20 cellular contexts compared by ENCODE assay signal in the genomic region with DNA sequence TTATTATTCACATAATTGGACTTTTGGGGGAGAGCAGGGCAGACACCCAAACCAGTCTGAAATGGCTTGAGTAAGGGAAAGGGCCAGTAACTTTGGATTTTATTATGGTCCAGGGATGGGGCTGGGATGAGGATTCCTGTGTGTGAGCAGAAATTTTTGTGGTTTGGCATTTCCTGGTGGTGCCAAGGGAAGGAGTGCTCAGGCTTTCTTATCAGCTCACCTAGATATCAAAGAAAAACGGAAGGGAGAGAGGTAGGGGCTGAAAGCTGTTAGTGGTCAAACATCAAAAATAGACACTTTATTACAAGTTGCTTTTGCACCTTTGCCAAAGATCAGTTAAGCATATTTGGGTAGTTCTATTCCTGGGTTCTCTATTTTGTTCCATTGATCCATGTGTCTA.
"Had no signal": no experiment of that assay in that cellular context is flagged by ENCODE, and none has a peak within 500 bp of the region (broad histone marks: within the 10 kb centered on the region; RNA-seq: fewer than 3 reads in every experiment).

No MANE protein-coding gene starts in this region.

- H3K4me1 ChIP-seq: gastrocnemius medialis, heart left ventricle, thyroid gland had no signal

- H3K27me3 ChIP-seq: gastrocnemius medialis, thyroid gland had no signal

- H3K36me3 ChIP-seq: gastrocnemius medialis, heart left ventricle, thyroid gland had no signal

- DNase-seq: activated CD4-positive, alpha-beta memory T cell treated with anti-CD3 and anti-CD28 coated beads, Interleukin-2, amount 10 ng/mL, durations not matched to agents 7 days and 5 days; activated CD4-positive, alpha-beta T cell treated with anti-CD3 and anti-CD28 coated beads for 48 hours; activated CD4-positive, CD25-positive, alpha-beta regulatory T cell; activated naive CD4-positive, alpha-beta T cell treated with anti-CD3 and anti-CD28 coated beads, Interleukin-2, amount 10 ng/mL, durations not matched to agents 7 days and 5 days; activated naive CD8-positive, alpha-beta T cell treated with anti-CD3 and anti-CD28 coated beads, Interleukin-2, amount 50 U/mL, for 24 hours; activated T-cell treated with anti-CD3 and anti-CD28 coated beads, Interleukin-2, amount 50 U/mL, for 4 hours; aorta; cerebellar nuclear complex; cortex of kidney; gastrocnemius medialis; heart left ventricle; kidney glomerular epithelial cell; left ventricle myocardium superior; occipital lobe; posterior cingulate gyrus; stimulated activated CD4-positive, alpha-beta T cell treated with anti-CD3 and anti-CD28 coated beads, Interleukin-12 subunit alpha, Interleukin-12 subunit beta, amount 100 ng/mL, for 4 hours; stimulated activated CD4-positive, alpha-beta T cell treated with anti-CD3 and anti-CD28 coated beads, Interleukin-2, amount 100 ng/mL, for 24 hours; stimulated activated naive CD4-positive, alpha-beta T cell treated with Interleukin-2 at 50 U/mL for 16 hours; T1000; thyroid gland had no signal

- H3K27ac ChIP-seq: gastrocnemius medialis, heart left ventricle, thyroid gland had no signal

- ATAC-seq: activated naive CD8-positive, alpha-beta T cell treated with anti-CD3 and anti-CD28 coated beads, Interleukin-2, amount 50 U/mL, for 24 hours; activated T-cell treated with anti-CD3 and anti-CD28 coated beads, Interleukin-2, amount 50 U/mL, for 4 hours; gastrocnemius medialis; heart left ventricle; left ventricle myocardium superior had no signal

- H3K4me3 ChIP-seq: gastrocnemius medialis, heart left ventricle, thyroid gland had no signal

- H3K9me3 ChIP-seq: gastrocnemius medialis, heart left ventricle, thyroid gland had no signal
